ENCODE assay signal across 12 cellular contexts in genomic region chr10:5070648-5071410, GRCh38. TPM values are rescaled to one million over a fixed set of nuclear protein-coding genes. Genes with fewer than 3 reads are reported as not detected.
A peak's percentile ranks its signal among the peaks of the same experiment; 100 is the strongest.
DNase-seq lines count a peak whose midpoint lies in the region; ATAC-seq and TF ChIP-seq lines count a peak whose summit lies in the region.
"Had no signal": no experiment of that assay in that cellular context is flagged by ENCODE, and none has a peak within 500 bp of the region (broad histone marks: within the 10 kb centered on the region; RNA-seq: fewer than 3 reads in every experiment).

No MANE protein-coding gene starts in this region.

- H3K4me3 ChIP-seq in RWPE2 (ENCODE audit: severe bottlenecking): no peak overlapping the region
- H3K4me3 ChIP-seq in esophagus (ENCODE audit: low read depth in 1 of 2, low read length in 2 of 2): no peak overlapping the region
- H3K4me3 ChIP-seq in thyroid gland (replicated peaks in 1 of 3): no peak overlapping the region

- no peak overlapping the region for H3K4me3 Mint-ChIP-seq in mesothelial cell of epicardium
- H3K4me3 Mint-ChIP-seq: activated naive CD4-positive, alpha-beta T cell treated with anti-CD3 and anti-CD28 coated beads, Interleukin-2, amount 50 U/mL, for 24 hours had no signal

- H3K27ac Mint-ChIP-seq in mesothelial cell of epicardium: peak overlapping the region; percentile 87
- H3K27ac Mint-ChIP-seq: activated naive CD4-positive, alpha-beta T cell treated with anti-CD3 and anti-CD28 coated beads, Interleukin-2, amount 50 U/mL, for 24 hours had no signal

- H3K4me1 ChIP-seq in RWPE2 (ENCODE audit: insufficient read depth, poor library complexity, severe bottlenecking): peaks cover 3% of the 10 kb centered on the region
- H3K4me1 ChIP-seq in esophagus (ENCODE audit: control insufficient read depth in 2 of 2, insufficient read depth in 2 of 2, low read length in 1 of 2): no peaks in the 10 kb centered on the region
- peaks cover 22 to 30% of the 10 kb centered on the region in 2 donors for H3K4me1 ChIP-seq in thyroid gland

- H3K27ac ChIP-seq in RWPE2 (ENCODE audit: poor library complexity, severe bottlenecking): peak overlapping the region; percentile 2
- peak overlapping the region; percentile 79 to 90 for H3K27ac ChIP-seq in esophagus (ENCODE audit: low read depth in 2 of 2, low read length in 1 of 2)
- H3K27ac ChIP-seq in thyroid gland: peak overlapping the region; percentile 89 to 98 (median 90)

- H3K27me3 ChIP-seq in RWPE2 (ENCODE audit: insufficient read depth, poor library complexity, severe bottlenecking) (no peaks in the 10 kb centered on the region), esophagus (ENCODE audit: control insufficient read depth in 1 of 2, insufficient read depth in 2 of 2, low read length in 2 of 2) (no peaks in the 10 kb centered on the region), thyroid gland (no peaks in the 10 kb centered on the region)

- H3K36me3 ChIP-seq in RWPE2 (ENCODE audit: low read depth) (no peaks in the 10 kb centered on the region), esophagus (ENCODE audit: control insufficient read depth in 2 of 2, insufficient read depth in 2 of 2, low read length in 1 of 2) (no peaks in the 10 kb centered on the region), thyroid gland (no peaks in the 10 kb centered on the region)

- H3K36me3 Mint-ChIP-seq in mesothelial cell of epicardium: peaks cover 6% of the 10 kb centered on the region
- H3K36me3 Mint-ChIP-seq: activated naive CD4-positive, alpha-beta T cell treated with anti-CD3 and anti-CD28 coated beads, Interleukin-2, amount 50 U/mL, for 24 hours had no signal

- TF ChIP-seq CTCF in RWPE2 (IDR thresholded peaks at IDR 0.05; ENCODE audit: poor library complexity, severe bottlenecking) (no peak), mesothelial cell of epicardium (IDR thresholded peaks at IDR 0.05; ENCODE audit: unreplicated experiment) (no peak), thyroid gland (IDR thresholded peaks at IDR 0.05) (no peak)

- H3K9me3 ChIP-seq in RWPE2 (ENCODE audit: severe bottlenecking) (no peaks in the 10 kb centered on the region), esophagus (ENCODE audit: control insufficient read depth in 2 of 2, insufficient read depth in 1 of 2, low read depth in 1 of 2, low read length in 1 of 2) (no peaks in the 10 kb centered on the region), thyroid gland (no peaks in the 10 kb centered on the region)

- no peak for ATAC-seq in RWPE2 (ENCODE audit: low read depth)
- ATAC-seq in GM18511 (IDR thresholded peaks at IDR 0.05; ENCODE audit: unreplicated experiment): no peak
- no peak for ATAC-seq in HG03175 (IDR thresholded peaks at IDR 0.05; ENCODE audit: unreplicated experiment)

- DNase-seq in RWPE2 (ENCODE audit: low spot score): no peak
- no peak for DNase-seq in mesothelial cell of epicardium (ENCODE audit: low spot score in 2 of 2, unreplicated experiment in 2 of 2)
- no peak for DNase-seq in thyroid gland
- DNase-seq in iPS-NIHi7 (ENCODE audit: extremely low spot score): no peak
- no peak for DNase-seq in mesenteric fat pad (ENCODE audit: low spot score)
- DNase-seq: activated CD4-positive, alpha-beta T cell treated with anti-CD3 and anti-CD28 coated beads for 1 hour; NCI-H1092; stimulated activated naive CD4-positive, alpha-beta T cell treated with Interleukin-2 at 50 U/mL for 16 hours had no signal

- TF ChIP-seq POLR2A in thyroid gland (IDR thresholded peaks at IDR 0.05): no peak

- H3K9me3 Mint-ChIP-seq in mesothelial cell of epicardium: peaks cover 56% of the 10 kb centered on the region
- H3K9me3 Mint-ChIP-seq: activated naive CD4-positive, alpha-beta T cell treated with anti-CD3 and anti-CD28 coated beads, Interleukin-2, amount 50 U/mL, for 24 hours had no signal

- peaks cover 16% of the 10 kb centered on the region for H3K4me1 Mint-ChIP-seq in mesothelial cell of epicardium
- H3K4me1 Mint-ChIP-seq: activated naive CD4-positive, alpha-beta T cell treated with anti-CD3 and anti-CD28 coated beads, Interleukin-2, amount 50 U/mL, for 24 hours had no signal

- intact Hi-C loops in thyroid gland (cut with DNase I): no loop called here

- H3K27me3 Mint-ChIP-seq in mesothelial cell of epicardium (ENCODE audit: low read depth): no peaks in the 10 kb centered on the region

RNA-seq across cellular contexts. Expression of gene AKR1C3, which starts 23.4 kb away (rescaled TPM):
- 10 to 100 TPM; 20.9 to 38.5 TPM for polyA plus RNA-seq in esophagus
- total RNA-seq in mesothelial cell of epicardium (1.1 to 1.9 TPM (median 1.3 TPM) in 3 replicates), thyroid gland (10 to 100 TPM; 42.7 to 73.6 (median 67.4) TPM), mesenteric fat pad (192 TPM)

Comparison
In these comparisons a context has a peak if more than half of its experiments do, and no peak if none do; other contexts are left out.
1. H3K27ac ChIP-seq: peak in every context shown above with its lines; median percentile 90 in thyroid gland; 84 in esophagus; 2 in RWPE2.
2. RNA of gene AKR1C3, which starts 23.4 kb away (total RNA-seq): 192 TPM in mesenteric fat pad (single experiment) and 42.7 to 73.6 TPM in thyroid gland; 1.1 to 1.9 TPM in mesothelial cell of epicardium; every median in the first group is over 10 times any median in the second.